Comparison of ENCODE assay signal across 28 cellular contexts in genomic region chr7:48161407-48162125, GRCh38. TPM values are rescaled to one million over a fixed set of nuclear protein-coding genes. Genes with fewer than 3 reads are reported as not detected.
"Had no signal": no experiment of that assay in that cellular context is flagged by ENCODE, and none has a peak within 500 bp of the region (broad histone marks: within the 10 kb centered on the region; RNA-seq: fewer than 3 reads in every experiment).

No MANE protein-coding gene starts in this region.

- H3K36me3 ChIP-seq: breast epithelium, colonic mucosa, heart right ventricle, left ventricle myocardium inferior, sigmoid colon had no signal

- DNase-seq: activated B cell treated with CpG ODN at 0.5 μM for 24 hours; activated CD4-positive, alpha-beta memory T cell treated with anti-CD3 and anti-CD28 coated beads, Interleukin-2, amount 10 ng/mL, durations not matched to agents 7 days and 5 days; activated CD4-positive, alpha-beta T cell treated with anti-CD3 and anti-CD28 coated beads for 4 hours; activated gamma-delta T cell treated with Interleukin-2 at 50 U/mL for 16 hours; anterior cingulate cortex; colonic mucosa; dorsolateral prefrontal cortex; effector memory CD8-positive, alpha-beta T cell; heart right ventricle; kidney; left ventricle myocardium inferior; naive thymus-derived CD4-positive, alpha-beta T cell; occipital lobe; posterior cingulate gyrus; sigmoid colon; stimulated activated CD4-positive, alpha-beta T cell treated with anti-CD3 and anti-CD28 coated beads, Interleukin-4, amount 100 ng/mL, for 1 hour; stimulated activated naive CD4-positive, alpha-beta T cell; T1000; testis; trophoblast cell had no signal

- H3K4me3 Mint-ChIP-seq: activated B cell treated with CpG ODN at 0.5 μM for 24 hours; activated CD4-positive, alpha-beta memory T cell treated with anti-CD3 and anti-CD28 coated beads, Interleukin-2, amount 10 ng/mL, durations not matched to agents 7 days and 5 days; activated naive CD4-positive, alpha-beta T cell treated with anti-CD3 and anti-CD28 coated beads, Interleukin-2, amount 50 U/mL, for 24 hours; central memory CD8-positive, alpha-beta T cell; effector memory CD8-positive, alpha-beta T cell; naive thymus-derived CD4-positive, alpha-beta T cell; neural crest cell; T-helper 1 cell treated with Interleukin-12 subunit alpha and Interleukin-12 subunit beta and Interleukin-4 antibody, amounts not matched to agents 30 μg/mL and 1 μg/mL, for 36 hours had no signal

- H3K4me1 Mint-ChIP-seq: activated B cell treated with CpG ODN at 0.5 μM for 24 hours; activated naive CD4-positive, alpha-beta T cell treated with anti-CD3 and anti-CD28 coated beads, Interleukin-2, amount 50 U/mL, for 24 hours; central memory CD8-positive, alpha-beta T cell had no signal

- H3K27ac ChIP-seq: breast epithelium, colonic mucosa, dorsolateral prefrontal cortex, heart right ventricle, left ventricle myocardium inferior, sigmoid colon, testis had no signal

- H3K9me3 ChIP-seq: colonic mucosa, sigmoid colon, testis had no signal

- H3K27ac Mint-ChIP-seq: activated B cell treated with CpG ODN at 0.5 μM for 24 hours; activated CD4-positive, alpha-beta memory T cell treated with anti-CD3 and anti-CD28 coated beads, Interleukin-2, amount 10 ng/mL, durations not matched to agents 7 days and 5 days; activated naive CD4-positive, alpha-beta T cell treated with anti-CD3 and anti-CD28 coated beads, Interleukin-2, amount 50 U/mL, for 24 hours; effector memory CD8-positive, alpha-beta T cell; naive thymus-derived CD4-positive, alpha-beta T cell; T-helper 1 cell treated with Interleukin-12 subunit alpha and Interleukin-12 subunit beta and Interleukin-4 antibody, amounts not matched to agents 30 μg/mL and 1 μg/mL, for 36 hours had no signal

- H3K4me3 ChIP-seq: breast epithelium, colonic mucosa, dorsolateral prefrontal cortex, heart right ventricle, left ventricle myocardium inferior, sigmoid colon, testis had no signal

- FAIRE-seq: endothelial cell of umbilical vein, kidney had no signal

- H3K4me1 ChIP-seq: breast epithelium, colonic mucosa, heart right ventricle, left ventricle myocardium inferior, sigmoid colon, testis had no signal

- ATAC-seq: effector memory CD8-positive, alpha-beta T cell; esophagus mucosa; heart right ventricle; naive thymus-derived CD4-positive, alpha-beta T cell had no signal

- H3K27me3 ChIP-seq: breast epithelium, colonic mucosa, sigmoid colon, testis had no signal

- H3K9me3 Mint-ChIP-seq: activated B cell treated with CpG ODN at 0.5 μM for 24 hours; activated CD4-positive, alpha-beta memory T cell treated with anti-CD3 and anti-CD28 coated beads, Interleukin-2, amount 10 ng/mL, durations not matched to agents 7 days and 5 days; central memory CD8-positive, alpha-beta T cell; effector memory CD8-positive, alpha-beta T cell; T-helper 1 cell treated with Interleukin-12 subunit alpha and Interleukin-12 subunit beta and Interleukin-4 antibody, amounts not matched to agents 30 μg/mL and 1 μg/mL, for 36 hours had no signal

- H3K36me3 Mint-ChIP-seq: activated naive CD4-positive, alpha-beta T cell treated with anti-CD3 and anti-CD28 coated beads, Interleukin-2, amount 50 U/mL, for 24 hours had no signal

RNA-seq across cellular contexts. Expression of gene ABCA13, which starts 9.7 kb away (rescaled TPM):
- total RNA-seq: activated B cell treated with CpG ODN at 0.5 μM for 24 hours; activated CD4-positive, alpha-beta memory T cell treated with anti-CD3 and anti-CD28 coated beads, Interleukin-2, amount 10 ng/mL, durations not matched to agents 7 days and 5 days; left ventricle myocardium inferior; lung microvascular endothelial cell had no signal
